Comparison of ENCODE assay signal across 21 cellular contexts in the genomic region with DNA sequence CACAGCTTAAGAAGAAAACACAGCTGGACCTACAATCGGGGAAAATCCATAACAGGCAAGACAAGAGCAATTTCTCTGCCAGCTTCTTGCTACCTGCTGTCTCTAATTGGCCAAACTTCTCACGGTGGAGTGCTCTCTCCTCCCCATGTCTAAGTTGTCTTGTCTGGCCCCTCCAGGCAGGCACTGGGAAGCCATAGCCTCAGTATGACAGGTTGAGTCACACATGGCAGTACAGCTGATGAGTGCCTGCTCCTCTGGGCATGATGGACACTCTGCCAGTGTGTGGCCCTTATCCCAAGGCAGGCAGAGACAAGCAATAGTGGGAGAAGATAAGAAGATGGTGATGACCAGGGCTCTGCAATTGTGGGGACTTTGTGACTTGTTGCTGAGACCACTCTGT.
"Had no signal": no experiment of that assay in that cellular context is flagged by ENCODE, and none has a peak within 500 bp of the region (broad histone marks: within the 10 kb centered on the region; RNA-seq: fewer than 3 reads in every experiment).

No MANE protein-coding gene starts in this region.

- H3K36me3 ChIP-seq: MG63 had no signal

- H3K4me2 ChIP-seq: SK-N-SH had no signal

- H3K9me3 ChIP-seq: MG63, SK-N-SH had no signal

- H3K4me3 ChIP-seq: MG63 had no signal

- FAIRE-seq: RCC 7860 had no signal

- DNase-seq: KBM-7, MG63, NCI-H1092, NCI-H1105 treated with DMSO at 0.1 percent for 48 hours, NCI-H1417 treated with DMSO at 0.1 percent for 48 hours, NCI-H146, NCI-H1694 treated with DMSO at 0.1 percent for 48 hours, NCI-H2029, NCI-H2081 treated with DMSO at 0.1 percent for 48 hours, NCI-H2171, NCI-H226, NCI-H446, NCI-H510A, NCI-H524 treated with DMSO at 0.1 percent for 48 hours, NCI-H69, NCI-H774, RPMI8226, SHP77, SK-N-SH, SW 1271 had no signal

- H3K27me3 ChIP-seq: MG63 had no signal

- H3K9ac ChIP-seq: SK-N-SH had no signal
